In the genomic region with DNA sequence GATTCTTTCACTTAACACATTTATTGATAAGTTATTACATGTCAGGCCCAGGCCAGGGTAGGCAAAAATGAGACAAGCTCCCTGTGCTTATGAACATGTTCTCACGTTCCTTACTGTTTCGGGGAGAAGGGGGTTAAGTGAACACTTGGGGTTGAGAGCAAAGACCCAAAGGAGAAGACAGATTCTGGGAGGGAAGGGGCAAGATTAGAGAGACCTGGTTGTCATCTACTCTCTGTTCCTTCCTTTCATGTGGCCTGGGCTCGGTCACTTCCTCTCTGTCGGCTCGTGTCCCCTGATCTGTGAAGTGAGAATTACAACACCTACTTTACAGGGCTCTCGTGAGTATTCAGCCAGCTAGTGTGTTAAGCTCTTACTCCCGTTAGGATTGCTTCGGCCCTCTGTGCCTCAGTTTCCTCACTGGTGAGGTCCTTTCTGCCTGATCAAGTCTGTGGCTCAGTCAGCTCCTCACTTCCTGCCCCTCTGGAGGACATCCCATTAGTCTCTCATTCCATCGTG, we compare ENCODE assay signal across 9 cellular contexts. TPM values are rescaled to one million over a fixed set of nuclear protein-coding genes. Genes with fewer than 3 reads are reported as not detected.
DNase-seq lines count a peak whose midpoint lies in the region; ATAC-seq and TF ChIP-seq lines count a peak whose summit lies in the region.
"Had no signal": no experiment of that assay in that cellular context is flagged by ENCODE, and none has a peak within 500 bp of the region (broad histone marks: within the 10 kb centered on the region; RNA-seq: fewer than 3 reads in every experiment).

No MANE protein-coding gene starts in this region.

- TF ChIP-seq CTCF in GM12864 (IDR thresholded peaks at IDR 0.05; ENCODE audit: low read depth, low read length, missing control alignments): no peak

- H3K27ac ChIP-seq in caudate nucleus (ENCODE audit: low read depth, low read length): no peak overlapping the region
- H3K27ac ChIP-seq: SK-N-MC had no signal

- no peak for DNase-seq in GM12864 (ENCODE audit: low read depth)
- DNase-seq in KBM-7: peak; percentile 73
- DNase-seq in germinal center (ENCODE audit: low spot score): peak; percentile 63
- DNase-seq in caudate nucleus (lab: John Stamatoyannopoulos, UW): no peak
- DNase-seq in NCI-H524 treated with DMSO at 0.1 percent for 48 hours (lab: John Stamatoyannopoulos, UW): no peak
- DNase-seq in SK-N-DZ (ENCODE audit: low spot score): no peak
- no peak for DNase-seq in activated CD4-positive, alpha-beta T cell treated with anti-CD3 and anti-CD28 coated beads, Interleukin-2, amount 50 U/mL, for 1 hour

- peak overlapping the region; percentile 40 for H3K4me3 ChIP-seq in GM12864 (ENCODE audit: low read depth, low read length)
- H3K4me3 ChIP-seq: SK-N-MC had no signal

- peak; percentile 21 for ATAC-seq in GM19468 (IDR thresholded peaks at IDR 0.05; ENCODE audit: extremely low read depth, unreplicated experiment)

- in situ Hi-C loops in KBM-7 (cut with MboI; ENCODE audit: low pct_unique_long_range_greater_than_20kb, low sequenced_read_pairs): no loop called here

RNA-seq across cellular contexts. Expression of a gene that starts 38.8 kb away (rescaled TPM):
- 0.03 and 0.44 TPM in 2 replicates for polyA plus RNA-seq in SK-N-DZ (2014; cell fraction: cytosol; rRNA removed)
- polyA plus RNA-seq in SK-N-DZ (2014; cell fraction: nucleus; rRNA removed): 0.11 and 0.12 TPM in 2 replicates

Comparison
In these comparisons a context has a peak if more than half of its experiments do, and no peak if none do; other contexts are left out.
1. DNase-seq: peak in KBM-7 (single experiment) and germinal center (single experiment); none in GM12864 (single experiment), caudate nucleus (0 of 61), NCI-H524 treated with DMSO at 0.1 percent for 48 hours (single experiment), SK-N-DZ (single experiment) and activated CD4-positive, alpha-beta T cell treated with anti-CD3 and anti-CD28 coated beads, Interleukin-2, amount 50 U/mL, for 1 hour (single experiment).